In the genomic region with DNA sequence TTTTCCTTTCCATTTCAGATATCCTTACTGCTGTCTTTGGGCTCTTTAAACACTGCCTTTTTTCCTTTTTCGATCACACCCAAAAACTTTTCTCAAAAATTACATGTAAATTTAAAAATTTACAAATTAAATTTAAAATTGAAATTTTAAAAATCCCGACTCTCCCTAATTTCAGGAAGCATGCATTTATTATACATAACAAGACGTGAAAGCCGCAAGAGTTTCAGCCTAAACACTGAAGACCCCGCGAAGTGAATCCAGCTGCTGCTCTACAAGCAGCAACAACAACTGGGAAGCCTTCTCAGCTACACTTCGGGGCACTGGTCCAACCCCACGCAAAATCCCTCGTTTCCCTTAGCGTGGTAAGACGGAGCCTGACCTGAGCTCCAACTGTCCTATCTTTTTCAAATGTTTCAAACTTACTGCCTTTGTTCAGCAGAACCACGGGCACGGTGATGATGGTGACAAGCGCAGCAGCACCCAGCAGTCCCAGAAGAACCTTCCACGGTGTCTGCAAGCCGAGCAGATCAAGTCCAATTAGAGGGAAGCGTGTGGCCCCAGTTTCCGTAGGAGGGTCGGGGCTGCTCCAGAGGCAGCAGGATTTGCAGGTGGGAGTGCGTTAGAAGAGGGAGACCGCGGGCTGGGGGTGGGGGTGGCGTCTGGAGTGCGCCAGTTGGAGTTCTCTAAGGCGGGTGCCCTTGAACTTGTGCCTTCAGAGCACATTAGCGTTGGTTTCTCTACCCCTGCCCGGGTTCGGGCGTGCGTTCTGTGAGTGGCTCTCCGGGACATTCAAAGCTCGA, we compare ENCODE assay signal across 9 cellular contexts. TPM values are rescaled to one million over a fixed set of nuclear protein-coding genes. Genes with fewer than 3 reads are reported as not detected.
DNase-seq lines count a peak whose midpoint lies in the region; ATAC-seq and TF ChIP-seq lines count a peak whose summit lies in the region.
"Had no signal": no experiment of that assay in that cellular context is flagged by ENCODE, and none has a peak within 500 bp of the region (broad histone marks: within the 10 kb centered on the region; RNA-seq: fewer than 3 reads in every experiment).

No MANE protein-coding gene starts in this region.

- TF ChIP-seq CTCF in GM06990 (IDR thresholded peaks at IDR 0.05; ENCODE audit: insufficient read depth, low read length, poor library complexity, severe bottlenecking) (no peak), RWPE2 (IDR thresholded peaks at IDR 0.05; ENCODE audit: poor library complexity, severe bottlenecking) (no peak), tibial nerve (IDR thresholded peaks at IDR 0.05) (no peak)

- H3K4me3 ChIP-seq in GM06990 (replicated peaks; ENCODE audit: low read depth, low read length) (peak overlapping the region; percentile 61), RWPE2 (ENCODE audit: severe bottlenecking) (peak overlapping the region; percentile 41), mesendoderm (ENCODE audit: low read length) (peak overlapping the region; percentile 22), tibial nerve (peak overlapping the region; percentile 39 to 66 (median 56))

- peak overlapping the region; percentile 88 for H3K4me2 ChIP-seq in mesendoderm (ENCODE audit: low read length)

- no peaks in the 10 kb centered on the region for H3K79me2 ChIP-seq in mesendoderm (ENCODE audit: control insufficient read depth, insufficient read depth, low read length)

- H3K36me3 ChIP-seq in GM06990 (ENCODE audit: control insufficient read depth, insufficient read depth, low read length) (no peaks in the 10 kb centered on the region), RWPE2 (ENCODE audit: low read depth) (no peaks in the 10 kb centered on the region), mesendoderm (ENCODE audit: control insufficient read depth, insufficient read depth, low read length) (no peaks in the 10 kb centered on the region), tibial nerve (no peaks in the 10 kb centered on the region)

- intact Hi-C loops in dendritic cell treated with granulocyte-macrophage colony-stimulating factor and Interleukin-4, amounts not matched to agents 40 ng/mL and 50 ng/mL, for 4 days (cut with micrococcal nuclease) = no loop called here

- no peak overlapping the region for H4K8ac ChIP-seq in mesendoderm (ENCODE audit: low read depth, low read length)

- TF ChIP-seq POLR2A in tibial nerve (IDR thresholded peaks at IDR 0.05) = no peak

- H2BK15ac ChIP-seq in mesendoderm (replicated peaks; ENCODE audit: low read depth) = no peak overlapping the region

- H3K9me3 Mint-ChIP-seq in dendritic cell treated with granulocyte-macrophage colony-stimulating factor and Interleukin-4, amounts not matched to agents 40 ng/mL and 50 ng/mL, for 4 days = peaks cover 9% of the 10 kb centered on the region

- peak overlapping the region; percentile 81 for H3K4me3 Mint-ChIP-seq in dendritic cell treated with granulocyte-macrophage colony-stimulating factor and Interleukin-4, amounts not matched to agents 40 ng/mL and 50 ng/mL, for 4 days

- H3K18ac ChIP-seq in mesendoderm (ENCODE audit: low read length) = no peak overlapping the region

- TF ChIP-seq EP300 in tibial nerve (IDR thresholded peaks at IDR 0.05) = no peak

- H3K27ac ChIP-seq in RWPE2 (ENCODE audit: poor library complexity, severe bottlenecking) (no peak overlapping the region), mesendoderm (ENCODE audit: low read depth, low read length) (no peak overlapping the region), tibial nerve (peak overlapping the region in 3 of 4 donors; percentile 47 to 79 (median 70))

- no peaks in the 10 kb centered on the region for H3K4me1 ChIP-seq in RWPE2 (ENCODE audit: insufficient read depth, poor library complexity, severe bottlenecking)
- peaks cover 10% of the 10 kb centered on the region for H3K4me1 ChIP-seq in mesendoderm (ENCODE audit: control insufficient read depth, low read depth, low read length)
- H3K4me1 ChIP-seq in tibial nerve = peaks cover 0 to 42% (median 2%) of the 10 kb centered on the region in 4 donors

- H3K36me3 Mint-ChIP-seq in dendritic cell treated with granulocyte-macrophage colony-stimulating factor and Interleukin-4, amounts not matched to agents 40 ng/mL and 50 ng/mL, for 4 days (ENCODE audit: low read depth) = no peaks in the 10 kb centered on the region

- H4K5ac ChIP-seq in mesendoderm (ENCODE audit: low read length) = no peak overlapping the region

- H3K4me1 Mint-ChIP-seq in dendritic cell treated with granulocyte-macrophage colony-stimulating factor and Interleukin-4, amounts not matched to agents 40 ng/mL and 50 ng/mL, for 4 days (ENCODE audit: low read depth) = peaks cover 36% of the 10 kb centered on the region

- no peak for DNase-seq in GM06990 (ENCODE audit: extremely low read depth, insufficient read length)
- DNase-seq in RWPE2 (ENCODE audit: low spot score) = no peak
- peak; percentile 31 for DNase-seq in mesendoderm
- no peak for DNase-seq in tibial nerve (ENCODE audit: low spot score in 2 of 2)
- DNase-seq in UCSD-AML1 (lab: John Stamatoyannopoulos, UW; ENCODE audit: unreplicated experiment) = no peak
- no peak for DNase-seq in GM19238 (ENCODE audit: insufficient read length, low spot score)

- H2AK5ac ChIP-seq in mesendoderm (ENCODE audit: low read length) = no peak overlapping the region

- H2BK5ac ChIP-seq in mesendoderm (ENCODE audit: low read length) = no peak overlapping the region

- no peak overlapping the region for H3K4ac ChIP-seq in mesendoderm (ENCODE audit: low read depth, low read length)

- H3K27me3 ChIP-seq in GM06990 (replicated peaks; ENCODE audit: control insufficient read depth, insufficient read depth, low read length) (no peaks in the 10 kb centered on the region), RWPE2 (ENCODE audit: insufficient read depth, poor library complexity, severe bottlenecking) (no peaks in the 10 kb centered on the region), mesendoderm (ENCODE audit: insufficient read depth, low read length, poor library complexity) (peaks cover 3% of the 10 kb centered on the region), tibial nerve (peaks cover 0 to 8% of the 10 kb centered on the region in 2 donors)

- H3K9me3 ChIP-seq in RWPE2 (ENCODE audit: severe bottlenecking) (no peaks in the 10 kb centered on the region), tibial nerve (no peaks in the 10 kb centered on the region)

- no peak overlapping the region for H2BK120ac ChIP-seq in mesendoderm (ENCODE audit: low read depth, low read length)

- H3K27ac Mint-ChIP-seq in dendritic cell treated with granulocyte-macrophage colony-stimulating factor and Interleukin-4, amounts not matched to agents 40 ng/mL and 50 ng/mL, for 4 days = peak overlapping the region; percentile 54

- H3K56ac ChIP-seq in mesendoderm (ENCODE audit: low read length) = peak overlapping the region; percentile 79

- H3K79me1 ChIP-seq in mesendoderm (ENCODE audit: low read length) = no peaks in the 10 kb centered on the region

- WGBS in mesendoderm (ENCODE audit: extremely low coverage, insufficient coverage, low lambda C conversion rate) = 100% methylated on average over 2 of the region's 32 CpGs
- 16 to 20% methylated on average over 26 to 28 of the region's 32 CpGs for WGBS in tibial nerve, 2 donors

- H3K23ac ChIP-seq in mesendoderm (ENCODE audit: low read length) = no peak overlapping the region

- no peak for ATAC-seq in RWPE2 (ENCODE audit: low read depth)
- ATAC-seq in HG02852 (IDR thresholded peaks at IDR 0.05; ENCODE audit: unreplicated experiment) = no peak

- H3K9ac ChIP-seq in mesendoderm (ENCODE audit: low read length) = peak overlapping the region; percentile 40

- peaks cover 39% of the 10 kb centered on the region for H3K27me3 Mint-ChIP-seq in dendritic cell treated with granulocyte-macrophage colony-stimulating factor and Interleukin-4, amounts not matched to agents 40 ng/mL and 50 ng/mL, for 4 days

RNA-seq across cellular contexts. Expression of gene DPP4, which starts 0.8 kb away (rescaled TPM):
- 0.49 TPM for polyA plus RNA-seq in mesendoderm (2013, experiment 1 of 2)
- polyA plus RNA-seq in mesendoderm (2013, experiment 2 of 2) = 0.57 TPM
- total RNA-seq in tibial nerve = 10 to 100 TPM in 3 of 4 donors, 1 to 10 TPM in 1; 5.2 to 22.8 (median 17.3) TPM
- total RNA-seq: HT1080 had no signal

Comparison
In these comparisons a context has a peak if more than half of its experiments do, and no peak if none do; other contexts are left out.
1. H3K27ac ChIP-seq: peak in tibial nerve (3 of 4); none in RWPE2 (single experiment) and mesendoderm (single experiment).
2. Peak in every context shown above with its lines, with median percentiles within 50 percentile points of each other: H3K4me3 ChIP-seq.